ENCODE assay signal across 8 cellular contexts in genomic region chr11:47161134-47161854, GRCh38.
DNase-seq lines count a peak whose midpoint lies in the region; ATAC-seq lines count a peak whose summit lies in the region.

No MANE protein-coding gene starts in this region.

- H3K9me3 Mint-ChIP-seq in memory B cell: no peaks in the 10 kb centered on the region

- peaks cover 2% of the 10 kb centered on the region for H3K4me1 Mint-ChIP-seq in memory B cell

- H3K36me3 Mint-ChIP-seq in memory B cell: peaks cover 3% of the 10 kb centered on the region

- DNase-seq in ELF-1 (ENCODE audit: low read depth, low spot score): peak; percentile 93
- DNase-seq in NCI-H446 (lab: John Stamatoyannopoulos, UW): peak; percentile 67 to 77
- DNase-seq in activated CD4-positive, alpha-beta T cell treated with anti-CD3 and anti-CD28 coated beads, Interleukin-2, amount 50 U/mL, for 24 hours (ENCODE audit: low read depth in 1 of 2, low spot score in 1 of 2): peak; percentile 25 to 39
- peak; percentile 41 for DNase-seq in effector CD4-positive, alpha-beta T cell
- peak; percentile 50 to 59 for DNase-seq in memory B cell (ENCODE audit: low spot score in 2 of 2)
- DNase-seq in stimulated activated naive CD4-positive, alpha-beta T cell (lab: John Stamatoyannopoulos, UW): peak; percentile 34 to 71 (median 48)
- no peak for DNase-seq in dedifferentiated amniotic fluid mesenchymal stem cell (ENCODE audit: extremely low spot score)

- no peaks in the 10 kb centered on the region for H3K27me3 Mint-ChIP-seq in memory B cell

- ATAC-seq in HG02885 (IDR thresholded peaks at IDR 0.05; ENCODE audit: poor library complexity, unreplicated experiment): peak; percentile 62
- peak; percentile 90 for ATAC-seq in memory B cell (ENCODE audit: low read depth)

- no peak overlapping the region for H3K4me3 Mint-ChIP-seq in memory B cell

- H3K27ac Mint-ChIP-seq in memory B cell: no peak overlapping the region
